ENCODE assay signal across 9 cellular contexts in genomic region chr9:83281306-83282255, GRCh38.
DNase-seq lines count a peak whose midpoint lies in the region; ATAC-seq and TF ChIP-seq lines count a peak whose summit lies in the region.
"Had no signal": no experiment of that assay in that cellular context is flagged by ENCODE, and none has a peak within 500 bp of the region (broad histone marks: within the 10 kb centered on the region; RNA-seq: fewer than 3 reads in every experiment).

No MANE protein-coding gene starts in this region.

- no peak for TF ChIP-seq EP300 in ovary (IDR thresholded peaks at IDR 0.05)

- H3K4me1 Mint-ChIP-seq in GM23338: peaks cover 2% of the 10 kb centered on the region; the same call in 1 of the 3 replicates
- H3K4me1 Mint-ChIP-seq in stimulated activated effector memory CD8-positive, alpha-beta T cell treated with anti-CD3 and anti-CD28 coated beads, Interleukin-12 subunit alpha, Interleukin-12 subunit beta, amount 100 ng/mL, for 72 hours: peaks cover 9% of the 10 kb centered on the region

- H3K9me2 ChIP-seq in GM23338 (ENCODE audit: insufficient read depth): no peaks in the 10 kb centered on the region

- WGBS in ovary, 3 donors: 24 to 32% (median 25%) methylated on average over 7 of the region's 7 CpGs

- H3K27me3 Mint-ChIP-seq in GM23338 (ENCODE audit: insufficient read depth, low read depth, poor library complexity): no peaks in the 10 kb centered on the region
- H3K27me3 Mint-ChIP-seq: dendritic cell treated with granulocyte-macrophage colony-stimulating factor and Interleukin-4, amounts not matched to agents 40 ng/mL and 50 ng/mL, for 4 days had no signal

- H2AFZ ChIP-seq in GM23338: no peak overlapping the region

- H3K4me3 ChIP-seq in GM23338 (no peak overlapping the region), RWPE2 (ENCODE audit: severe bottlenecking) (no peak overlapping the region), ovary (no peak overlapping the region)

- H3K9me3 Mint-ChIP-seq in GM23338: peaks cover 7% of the 10 kb centered on the region; the same call in 2 of the 3 replicates
- no peaks in the 10 kb centered on the region for H3K9me3 Mint-ChIP-seq in stimulated activated effector memory CD8-positive, alpha-beta T cell treated with anti-CD3 and anti-CD28 coated beads, Interleukin-12 subunit alpha, Interleukin-12 subunit beta, amount 100 ng/mL, for 72 hours
- H3K9me3 Mint-ChIP-seq: dendritic cell treated with granulocyte-macrophage colony-stimulating factor and Interleukin-4, amounts not matched to agents 40 ng/mL and 50 ng/mL, for 4 days had no signal

- H3K36me3 ChIP-seq in GM23338 (ENCODE audit: insufficient read depth) (peaks cover 3% of the 10 kb centered on the region; the same call in 1 of the 2 replicates), RWPE2 (ENCODE audit: low read depth) (no peaks in the 10 kb centered on the region), ovary (no peaks in the 10 kb centered on the region)

- DNase-seq in GM23338 (ENCODE audit: low spot score) (no peak), RWPE2 (ENCODE audit: low spot score) (no peak), glomerular endothelial cell (ENCODE audit: extremely low read depth, low read depth, low spot score) (peak; percentile 57), NCI-H1694 treated with DMSO at 0.1 percent for 48 hours (lab: John Stamatoyannopoulos, UW) (no peak), ovary (no peak), NCI-H1092 treated with DMSO at 0.1 percent for 48 hours (lab: John Stamatoyannopoulos, UW) (no peak)
- DNase-seq in stimulated activated effector memory CD8-positive, alpha-beta T cell treated with anti-CD3 and anti-CD28 coated beads, Interleukin-12 subunit alpha, Interleukin-12 subunit beta, amount 100 ng/mL, for 72 hours (ENCODE audit: low spot score in 2 of 2): no peak

- TF ChIP-seq CTCF in GM23338 (conservative IDR thresholded peaks at IDR 0.05; ENCODE audit: low read depth in 2 of 2): no peak
- TF ChIP-seq CTCF in RWPE2 (IDR thresholded peaks at IDR 0.05; ENCODE audit: poor library complexity, severe bottlenecking): no peak
- no peak for TF ChIP-seq CTCF in ovary (IDR thresholded peaks at IDR 0.05)

- no peaks in the 10 kb centered on the region for H3F3A ChIP-seq in GM23338 (replicated peaks; ENCODE audit: low read depth)

- H3K4me1 ChIP-seq in GM23338 (ENCODE audit: insufficient read depth) (peaks cover 11% of the 10 kb centered on the region), RWPE2 (ENCODE audit: insufficient read depth, poor library complexity, severe bottlenecking) (no peaks in the 10 kb centered on the region), ovary (ENCODE audit: insufficient read depth) (no peaks in the 10 kb centered on the region)

- peak overlapping the region; percentile 28; the same call in 1 of the 2 replicates for H3K27ac Mint-ChIP-seq in GM23338
- H3K27ac Mint-ChIP-seq in stimulated activated effector memory CD8-positive, alpha-beta T cell treated with anti-CD3 and anti-CD28 coated beads, Interleukin-12 subunit alpha, Interleukin-12 subunit beta, amount 100 ng/mL, for 72 hours: no peak overlapping the region
- H3K27ac Mint-ChIP-seq: dendritic cell treated with granulocyte-macrophage colony-stimulating factor and Interleukin-4, amounts not matched to agents 40 ng/mL and 50 ng/mL, for 4 days had no signal

- intact Hi-C loops in ovary (cut with DNase I): no loop called here

- H3K4me3 Mint-ChIP-seq in GM23338: no peak overlapping the region
- H3K4me3 Mint-ChIP-seq in stimulated activated effector memory CD8-positive, alpha-beta T cell treated with anti-CD3 and anti-CD28 coated beads, Interleukin-12 subunit alpha, Interleukin-12 subunit beta, amount 100 ng/mL, for 72 hours: no peak overlapping the region
- H3K4me3 Mint-ChIP-seq: dendritic cell treated with granulocyte-macrophage colony-stimulating factor and Interleukin-4, amounts not matched to agents 40 ng/mL and 50 ng/mL, for 4 days had no signal

- no peak overlapping the region for H3K4me2 ChIP-seq in GM23338

- H3K27ac ChIP-seq in GM23338 (ENCODE audit: low read depth) (no peak overlapping the region), RWPE2 (ENCODE audit: poor library complexity, severe bottlenecking) (no peak overlapping the region), ovary (no peak overlapping the region)

- no peaks in the 10 kb centered on the region for H3K36me3 Mint-ChIP-seq in GM23338 (ENCODE audit: low read depth)
- no peaks in the 10 kb centered on the region for H3K36me3 Mint-ChIP-seq in stimulated activated effector memory CD8-positive, alpha-beta T cell treated with anti-CD3 and anti-CD28 coated beads, Interleukin-12 subunit alpha, Interleukin-12 subunit beta, amount 100 ng/mL, for 72 hours

- no peaks in the 10 kb centered on the region for H3K79me2 ChIP-seq in GM23338 (replicated peaks; ENCODE audit: insufficient read depth)

- ATAC-seq in GM23338 (no peak), RWPE2 (ENCODE audit: low read depth) (peak; percentile 74), GM21723 (IDR thresholded peaks at IDR 0.05; ENCODE audit: unreplicated experiment) (no peak)
- ATAC-seq in stimulated activated effector memory CD8-positive, alpha-beta T cell treated with anti-CD3 and anti-CD28 coated beads, Interleukin-12 subunit alpha, Interleukin-12 subunit beta, amount 100 ng/mL, for 72 hours: peak; percentile 57

- H3K27me3 ChIP-seq in GM23338 (ENCODE audit: insufficient read depth): no peaks in the 10 kb centered on the region
- no peaks in the 10 kb centered on the region for H3K27me3 ChIP-seq in RWPE2 (ENCODE audit: insufficient read depth, poor library complexity, severe bottlenecking)
- no peaks in the 10 kb centered on the region for H3K27me3 ChIP-seq in ovary

- H4K20me1 ChIP-seq in GM23338 (replicated peaks; ENCODE audit: insufficient read depth): no peaks in the 10 kb centered on the region

- H3K9me3 ChIP-seq in RWPE2 (ENCODE audit: severe bottlenecking) (no peaks in the 10 kb centered on the region), ovary (no peaks in the 10 kb centered on the region)

- TF ChIP-seq POLR2A in ovary (IDR thresholded peaks at IDR 0.05): no peak

TF ChIP-seq in GM23338, 12 proteins besides CTCF, POLR2A, EP300 and RAD21 (continues in another document):
- TF ChIP-seq, protein P1, sequence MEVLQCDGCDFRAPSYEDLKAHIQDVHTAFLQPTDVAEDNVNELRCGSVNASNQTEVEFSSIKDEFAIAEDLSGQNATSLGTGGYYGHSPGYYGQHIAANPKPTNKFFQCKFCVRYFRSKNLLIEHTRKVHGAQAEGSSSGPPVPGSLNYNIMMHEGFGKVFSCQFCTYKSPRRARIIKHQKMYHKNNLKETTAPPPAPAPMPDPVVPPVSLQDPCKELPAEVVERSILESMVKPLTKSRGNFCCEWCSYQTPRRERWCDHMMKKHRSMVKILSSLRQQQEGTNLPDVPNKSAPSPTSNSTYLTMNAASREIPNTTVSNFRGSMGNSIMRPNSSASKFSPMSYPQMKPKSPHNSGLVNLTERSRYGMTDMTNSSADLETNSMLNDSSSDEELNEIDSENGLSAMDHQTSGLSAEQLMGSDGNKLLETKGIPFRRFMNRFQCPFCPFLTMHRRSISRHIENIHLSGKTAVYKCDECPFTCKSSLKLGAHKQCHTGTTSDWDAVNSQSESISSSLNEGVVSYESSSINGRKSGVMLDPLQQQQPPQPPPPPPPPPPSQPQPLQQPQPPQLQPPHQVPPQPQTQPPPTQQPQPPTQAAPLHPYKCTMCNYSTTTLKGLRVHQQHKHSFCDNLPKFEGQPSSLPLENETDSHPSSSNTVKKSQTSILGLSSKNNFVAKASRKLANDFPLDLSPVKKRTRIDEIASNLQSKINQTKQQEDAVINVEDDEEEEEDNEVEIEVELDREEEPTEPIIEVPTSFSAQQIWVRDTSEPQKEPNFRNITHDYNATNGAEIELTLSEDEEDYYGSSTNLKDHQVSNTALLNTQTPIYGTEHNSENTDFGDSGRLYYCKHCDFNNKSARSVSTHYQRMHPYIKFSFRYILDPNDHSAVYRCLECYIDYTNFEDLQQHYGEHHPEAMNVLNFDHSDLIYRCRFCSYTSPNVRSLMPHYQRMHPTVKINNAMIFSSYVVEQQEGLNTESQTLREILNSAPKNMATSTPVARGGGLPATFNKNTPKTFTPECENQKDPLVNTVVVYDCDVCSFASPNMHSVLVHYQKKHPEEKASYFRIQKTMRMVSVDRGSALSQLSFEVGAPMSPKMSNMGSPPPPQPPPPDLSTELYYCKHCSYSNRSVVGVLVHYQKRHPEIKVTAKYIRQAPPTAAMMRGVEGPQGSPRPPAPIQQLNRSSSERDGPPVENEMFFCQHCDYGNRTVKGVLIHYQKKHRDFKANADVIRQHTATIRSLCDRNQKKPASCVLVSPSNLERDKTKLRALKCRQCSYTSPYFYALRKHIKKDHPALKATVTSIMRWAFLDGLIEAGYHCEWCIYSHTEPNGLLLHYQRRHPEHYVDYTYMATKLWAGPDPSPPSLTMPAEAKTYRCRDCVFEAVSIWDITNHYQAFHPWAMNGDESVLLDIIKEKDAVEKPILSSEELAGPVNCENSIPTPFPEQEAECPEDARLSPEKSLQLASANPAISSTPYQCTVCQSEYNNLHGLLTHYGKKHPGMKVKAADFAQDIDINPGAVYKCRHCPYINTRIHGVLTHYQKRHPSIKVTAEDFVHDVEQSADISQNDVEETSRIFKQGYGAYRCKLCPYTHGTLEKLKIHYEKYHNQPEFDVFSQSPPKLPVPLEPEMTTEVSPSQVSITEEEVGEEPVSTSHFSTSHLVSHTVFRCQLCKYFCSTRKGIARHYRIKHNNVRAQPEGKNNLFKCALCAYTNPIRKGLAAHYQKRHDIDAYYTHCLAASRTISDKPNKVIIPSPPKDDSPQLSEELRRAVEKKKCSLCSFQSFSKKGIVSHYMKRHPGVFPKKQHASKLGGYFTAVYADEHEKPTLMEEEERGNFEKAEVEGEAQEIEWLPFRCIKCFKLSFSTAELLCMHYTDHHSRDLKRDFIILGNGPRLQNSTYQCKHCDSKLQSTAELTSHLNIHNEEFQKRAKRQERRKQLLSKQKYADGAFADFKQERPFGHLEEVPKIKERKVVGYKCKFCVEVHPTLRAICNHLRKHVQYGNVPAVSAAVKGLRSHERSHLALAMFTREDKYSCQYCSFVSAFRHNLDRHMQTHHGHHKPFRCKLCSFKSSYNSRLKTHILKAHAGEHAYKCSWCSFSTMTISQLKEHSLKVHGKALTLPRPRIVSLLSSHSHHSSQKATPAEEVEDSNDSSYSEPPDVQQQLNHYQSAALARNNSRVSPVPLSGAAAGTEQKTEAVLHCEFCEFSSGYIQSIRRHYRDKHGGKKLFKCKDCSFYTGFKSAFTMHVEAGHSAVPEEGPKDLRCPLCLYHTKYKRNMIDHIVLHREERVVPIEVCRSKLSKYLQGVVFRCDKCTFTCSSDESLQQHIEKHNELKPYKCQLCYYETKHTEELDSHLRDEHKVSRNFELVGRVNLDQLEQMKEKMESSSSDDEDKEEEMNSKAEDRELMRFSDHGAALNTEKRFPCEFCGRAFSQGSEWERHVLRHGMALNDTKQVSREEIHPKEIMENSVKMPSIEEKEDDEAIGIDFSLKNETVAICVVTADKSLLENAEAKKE (CRISPR knock-in tag; IDR thresholded peaks at IDR 0.05): no peak
- no peak for TF ChIP-seq CREB1 (CRISPR knock-in tag; IDR thresholded peaks at IDR 0.05; ENCODE audit: low read depth)
- no peak for TF ChIP-seq JUNB (IDR thresholded peaks at IDR 0.05; ENCODE audit: unreplicated experiment)

Comparison
In these comparisons a context has a peak if more than half of its experiments do, and no peak if none do; other contexts are left out.
1. ATAC-seq: peak in RWPE2 (single experiment) and stimulated activated effector memory CD8-positive, alpha-beta T cell treated with anti-CD3 and anti-CD28 coated beads, Interleukin-12 subunit alpha, Interleukin-12 subunit beta, amount 100 ng/mL, for 72 hours (single experiment); none in GM23338 (single experiment) and GM21723 (single experiment).